ENCODE assay signal across 14 cellular contexts in the genomic region with DNA sequence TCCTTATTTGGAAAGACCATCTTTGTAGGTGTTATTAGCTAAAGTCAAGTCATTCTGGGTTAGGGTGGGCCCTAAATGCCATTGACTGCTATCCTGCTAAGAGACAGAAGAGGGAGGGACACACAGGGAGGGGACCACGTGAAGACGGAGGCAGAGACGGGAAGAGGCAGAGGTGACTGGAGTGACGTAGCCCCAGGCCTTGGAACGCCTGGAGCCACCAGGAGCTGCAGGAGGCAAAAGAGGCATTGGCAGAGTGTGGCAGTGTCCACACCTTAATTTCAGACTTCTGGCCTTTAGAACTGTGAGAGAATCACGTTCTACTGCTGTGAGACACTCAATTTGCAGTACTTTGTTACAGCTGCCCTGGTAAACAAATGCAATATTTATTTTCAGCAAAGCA. TPM values are rescaled to one million over a fixed set of nuclear protein-coding genes. Genes with fewer than 3 reads are reported as not detected.
DNase-seq lines count a peak whose midpoint lies in the region; ATAC-seq, FAIRE-seq and TF ChIP-seq lines count a peak whose summit lies in the region.
"Had no signal": no experiment of that assay in that cellular context is flagged by ENCODE, and none has a peak within 500 bp of the region (broad histone marks: within the 10 kb centered on the region; RNA-seq: fewer than 3 reads in every experiment).

No MANE protein-coding gene starts in this region.

- no peak for ATAC-seq in HG03457 (IDR thresholded peaks at IDR 0.05; ENCODE audit: unreplicated experiment)
- ATAC-seq in HG02870 (IDR thresholded peaks at IDR 0.05; ENCODE audit: unreplicated experiment) = no peak
- ATAC-seq: HCT116 had no signal

- H2BK20ac ChIP-seq in H1 (ENCODE audit: low read length) = no peak overlapping the region

- H3K36me3 Mint-ChIP-seq in CD14-positive monocyte = peaks cover 11 to 19% of the 10 kb centered on the region in 2 donors
- H3K36me3 Mint-ChIP-seq: CD4-positive, CD25-positive, alpha-beta regulatory T cell had no signal

- no peak overlapping the region for H3K18ac ChIP-seq in H1 (ENCODE audit: extremely low read depth, low read length)

- peak overlapping the region; percentile 44; the same call in 1 of the 2 replicates for H2BK5ac ChIP-seq in H1 (ENCODE audit: low read depth, low read length)

- H3K4me1 Mint-ChIP-seq in CD14-positive monocyte = peaks cover 21% of the 10 kb centered on the region

- H3K14ac ChIP-seq in H1 (ENCODE audit: insufficient read length) = no peak overlapping the region

- no peak overlapping the region for H2BK12ac ChIP-seq in H1 (ENCODE audit: low read depth, low read length)

- H3K27me3 ChIP-seq in H1 (replicated peaks in 1 of 4; ENCODE audit: control insufficient read depth in 3 of 4, extremely low read depth in 1 of 4, insufficient read depth in 3 of 4, low read length in 3 of 4) = no peaks in the 10 kb centered on the region
- H3K27me3 ChIP-seq in neutrophil = no peaks in the 10 kb centered on the region
- H3K27me3 ChIP-seq: BE2C had no signal

- TF ChIP-seq RAD21 in H1 (IDR thresholded peaks at IDR 0.05 in 1 of 2, conservative IDR thresholded peaks at IDR 0.05 in 1 of 2; ENCODE audit: low read depth in 2 of 2, low read length in 2 of 2) = no peak

- peaks cover 0 to 3% (median 0%) of the 10 kb centered on the region in 7 donors for H3K9me3 Mint-ChIP-seq in CD14-positive monocyte
- H3K9me3 Mint-ChIP-seq: CD4-positive, CD25-positive, alpha-beta regulatory T cell had no signal

- CTCF ChIA-PET in H1 (lab: Charles Lee; ENCODE audit: partially characterized antibody) = interaction anchor here (0.6 to 10.2 kb wide), 7 partner anchors 10 to 516 kb away, joined by 3 to 65 read pairs (median 4); partner anchors contain the start of genes AFMID and TK1

- H4K91ac ChIP-seq in H1 (replicated peaks; ENCODE audit: insufficient read length, low read length) = no peak overlapping the region

- H3K27me3 Mint-ChIP-seq in CD14-positive monocyte (ENCODE audit: low read depth in 3 of 3) = no peaks in the 10 kb centered on the region
- H3K27me3 Mint-ChIP-seq: CD4-positive, CD25-positive, alpha-beta regulatory T cell had no signal

- no peak overlapping the region for H2BK120ac ChIP-seq in H1 (replicated peaks; ENCODE audit: low read depth, low read length)

- no peak overlapping the region for H2BK15ac ChIP-seq in H1 (ENCODE audit: low read length)

- H3K4ac ChIP-seq in H1 (replicated peaks; ENCODE audit: insufficient read length, low read depth, low read length) = no peak overlapping the region

- peaks cover 2 to 5% of the 10 kb centered on the region in 2 experiments for H4K20me1 ChIP-seq in H1 (replicated peaks in 1 of 2; ENCODE audit: control insufficient read depth in 1 of 2, insufficient read depth in 2 of 2, low read length in 2 of 2)

- H2AK5ac ChIP-seq in H1 (ENCODE audit: low read depth, low read length) = no peak overlapping the region

- no peaks in the 10 kb centered on the region for H3K9me3 ChIP-seq in H1 (ENCODE audit: insufficient read depth in 2 of 2, low read depth in 1 of 2, low read length in 1 of 2)
- no peaks in the 10 kb centered on the region for H3K9me3 ChIP-seq in neutrophil
- H3K9me3 ChIP-seq: BE2C had no signal

- H3K27ac ChIP-seq in H1 (ENCODE audit: low read depth, low read length) (peak overlapping the region; percentile 52; the same call in 1 of the 2 replicates), neutrophil (peak overlapping the region; percentile 97)

- no peak overlapping the region for H3K4me3 Mint-ChIP-seq in CD14-positive monocyte
- H3K4me3 Mint-ChIP-seq: CD4-positive, CD25-positive, alpha-beta regulatory T cell had no signal

- no peak overlapping the region for H4K5ac ChIP-seq in H1 (ENCODE audit: insufficient read length, low read depth, low read length)

- no peak for FAIRE-seq in H1 (lab: Jason Lieb, UNC)
- FAIRE-seq: A204.1 had no signal

- no peak for TF ChIP-seq EP300 in H1 (IDR thresholded peaks at IDR 0.05; ENCODE audit: borderline replicate concordance in 1 of 2, low read depth in 2 of 2, low read length in 2 of 2)

- peak overlapping the region; percentile 95 to 99 (median 98) for H3K27ac Mint-ChIP-seq in CD14-positive monocyte
- H3K27ac Mint-ChIP-seq: CD4-positive, CD25-positive, alpha-beta regulatory T cell had no signal

- no peak overlapping the region for H3K23ac ChIP-seq in H1 (ENCODE audit: insufficient read length)

- H3K56ac ChIP-seq in H1 (replicated peaks; ENCODE audit: insufficient read length, low read depth, low read length) = no peak overlapping the region

- H3K36me3 ChIP-seq in H1 (ENCODE audit: control insufficient read depth in 2 of 4, insufficient read depth in 4 of 4, low read length in 3 of 4) (peaks cover 0 to 18% (median 1%) of the 10 kb centered on the region in 4 experiments; a peak in 4 of 8 replicates), neutrophil (no peaks in the 10 kb centered on the region)

- 85% methylated on average over 6 of the region's 6 CpGs; no CpG with 5 or more reads in 1 of the 2 experiments for WGBS in H1 (ENCODE audit: extremely low coverage in 1 of 2, insufficient coverage in 1 of 2, insufficient read length in 1 of 2, insufficient replicate concordance in 2 of 2, low coverage in 1 of 2, low lambda C conversion rate in 2 of 2, missing lambda C conversion rate in 1 of 2), 2 experiments

- no peak overlapping the region for H3K9ac ChIP-seq in H1 (replicated peaks in 1 of 4; ENCODE audit: extremely low read depth in 1 of 4, low read depth in 3 of 4, low read length in 3 of 4)

- H3K79me1 ChIP-seq in H1 (ENCODE audit: low read depth, low read length) = 0 out of 2 replicates have a peak, but pooled peaks cover 3% of the 10 kb centered on the region

- TF ChIP-seq CTCF in CD14-positive monocyte (IDR thresholded peaks at IDR 0.05) (no peak), H1 (IDR thresholded peaks at IDR 0.05; ENCODE audit: control extremely low read depth in 1 of 3, insufficient read depth in 1 of 3, low read depth in 1 of 3, low read length in 3 of 3) (no peak), neutrophil (IDR thresholded peaks at IDR 0.05) (no peak)

- POLR2A ChIA-PET in H1 (lab: Charles Lee; ENCODE audit: partially characterized antibody) = interaction anchor here (0.6 to 2.2 kb wide), 12 partner anchors 9 to 606 kb away, joined by 3 to 15 read pairs (median 3); partner anchors contain the start of genes AFMID, BIRC5 and TK1

- no peak overlapping the region for H4K8ac ChIP-seq in H1 (ENCODE audit: extremely low read depth, insufficient read depth, low read length)

- H3K23me2 ChIP-seq in H1 (ENCODE audit: low read depth, low read length) = no peaks in the 10 kb centered on the region

- intact Hi-C loops in CD14-positive monocyte (cut with micrococcal nuclease) = no loop called here

- DNase-seq in CD14-positive monocyte (ENCODE audit: low spot score) (no peak), H1 (ENCODE audit: low read depth in 1 of 2, low spot score in 2 of 2) (no peak), AML-193 (lab: John Stamatoyannopoulos, UW) (no peak)
- no peak for DNase-seq in activated CD4-positive, alpha-beta T cell treated with anti-CD3 and anti-CD28 coated beads for 1 hour
- DNase-seq: BE2C; CD4-positive, CD25-positive, alpha-beta regulatory T cell; DMS53 had no signal

- TF ChIP-seq POLR2A in H1 (IDR thresholded peaks at IDR 0.05; ENCODE audit: control extremely low read depth in 1 of 2, low read depth in 2 of 2, low read length in 2 of 2) = no peak

- H2AFZ ChIP-seq in H1 (ENCODE audit: low read length) = no peak overlapping the region

- no peak overlapping the region for H3K4me2 ChIP-seq in H1 (ENCODE audit: insufficient read depth in 1 of 2, low read depth in 2 of 2, low read length in 2 of 2)

- no peaks in the 10 kb centered on the region; a peak in 1 of 4 replicates for H3K79me2 ChIP-seq in H1 (ENCODE audit: control insufficient read depth in 1 of 2, insufficient read depth in 2 of 2, low read length in 2 of 2)

- H3K4me3 ChIP-seq in H1 (ENCODE audit: extremely low read depth in 1 of 4, insufficient read depth in 2 of 4, low read depth in 3 of 4, low read length in 4 of 4) (no peak overlapping the region), neutrophil (ENCODE audit: low read depth in 1 of 2, low read length in 1 of 2) (no peak overlapping the region)

- H3K4me1 ChIP-seq in H1 (replicated peaks in 1 of 4; ENCODE audit: control insufficient read depth in 3 of 4, insufficient read depth in 4 of 4, low read length in 3 of 4) = peaks cover 0 to 11% (median 4%) of the 10 kb centered on the region in 4 experiments; a peak in 5 of 7 replicates
- peaks cover 20 to 23% of the 10 kb centered on the region in 2 experiments for H3K4me1 ChIP-seq in neutrophil (ENCODE audit: control insufficient read depth in 1 of 2, insufficient read depth in 1 of 2, low read depth in 1 of 2, low read length in 1 of 2)
- H3K4me1 ChIP-seq: BE2C had no signal

RNA-seq across cellular contexts. Expression of gene AFMID, which starts 13.3 kb away (rescaled TPM):
- polyA plus RNA-seq in CD14-positive monocyte = 10 to 100 TPM in 1 of 2 donors, 1 to 10 TPM in 1; 7.1 to 14.2 TPM
- total RNA-seq in H1 (2021; fragmentation: NEBNext Ultra II Directional; extraction: Animal tissue kit (Norgen Biotek cat#: 25700)) = 53.0 and 54.8 TPM in 2 replicates
- polyA plus RNA-seq in H1 (2011; rRNA removed) = 49.0 and 61.6 TPM in 2 replicates
- 63.2 TPM for polyA plus RNA-seq in H1 (2011; cell fraction: cytosol; rRNA removed)
- polyA plus RNA-seq in H1 (2011; cell fraction: nucleus; rRNA removed) = 58.5 TPM
- polyA plus RNA-seq in H1 (2012, experiment 1 of 2) = 47.6 to 75.1 TPM (median 68.4 TPM) in 4 replicates
- polyA plus RNA-seq in H1 (2012, experiment 2 of 2) = 91.1 TPM
- polyA plus RNA-seq in H1 (2013, experiment 1 of 2) = 40.1 TPM
- polyA plus RNA-seq in H1 (2013, experiment 2 of 2) = 39.2 TPM
- polyA minus RNA-seq in H1 (2011; rRNA and poly(A)+ RNA removed) = 55.5 and 83.5 TPM in 2 replicates
- 30.7 TPM for polyA minus RNA-seq in H1 (2011; cell fraction: cytosol; rRNA and poly(A)+ RNA removed)
- polyA minus RNA-seq in H1 (2011; cell fraction: nucleus; rRNA and poly(A)+ RNA removed) = 42.0 TPM

RNA-seq across cellular contexts. Expression of gene TK1, which starts 13.6 kb away (rescaled TPM):
- polyA plus RNA-seq in CD14-positive monocyte = 1 to 10 TPM; 1.4 to 2.0 TPM
- 66.9 and 76.5 TPM in 2 replicates for total RNA-seq in H1 (2021; fragmentation: NEBNext Ultra II Directional; extraction: Animal tissue kit (Norgen Biotek cat#: 25700))
- 147 and 170 TPM in 2 replicates for polyA plus RNA-seq in H1 (2011; rRNA removed)
- polyA plus RNA-seq in H1 (2011; cell fraction: cytosol; rRNA removed) = 150 TPM
- polyA plus RNA-seq in H1 (2011; cell fraction: nucleus; rRNA removed) = 168 TPM
- 50.8 to 96.9 TPM (median 88.1 TPM) in 4 replicates for polyA plus RNA-seq in H1 (2012, experiment 1 of 2)
- polyA plus RNA-seq in H1 (2012, experiment 2 of 2) = 148 TPM
- polyA plus RNA-seq in H1 (2013, experiment 1 of 2) = 57.7 TPM
- polyA plus RNA-seq in H1 (2013, experiment 2 of 2) = 54.1 TPM
- 110 and 113 TPM in 2 replicates for polyA minus RNA-seq in H1 (2011; rRNA and poly(A)+ RNA removed)
- 54.3 TPM for polyA minus RNA-seq in H1 (2011; cell fraction: cytosol; rRNA and poly(A)+ RNA removed)
- 42.3 TPM for polyA minus RNA-seq in H1 (2011; cell fraction: nucleus; rRNA and poly(A)+ RNA removed)

RNA-seq across cellular contexts. Expression of gene BIRC5, which starts 13.6 kb away (rescaled TPM):
- polyA plus RNA-seq in CD14-positive monocyte (not detected), H1 (2011; rRNA removed) (42.2 and 48.8 TPM in 2 replicates)
- 106 and 108 TPM in 2 replicates for total RNA-seq in H1 (2021; fragmentation: NEBNext Ultra II Directional; extraction: Animal tissue kit (Norgen Biotek cat#: 25700))
- 53.5 TPM for polyA plus RNA-seq in H1 (2011; cell fraction: cytosol; rRNA removed)
- 78.0 TPM for polyA plus RNA-seq in H1 (2011; cell fraction: nucleus; rRNA removed)
- 58.7 to 71.7 TPM (median 68.1 TPM) in 4 replicates for polyA plus RNA-seq in H1 (2012, experiment 1 of 2)
- polyA plus RNA-seq in H1 (2012, experiment 2 of 2) = 111 TPM
- 64.6 TPM for polyA plus RNA-seq in H1 (2013, experiment 1 of 2)
- 66.0 TPM for polyA plus RNA-seq in H1 (2013, experiment 2 of 2)
- polyA minus RNA-seq in H1 (2011; rRNA and poly(A)+ RNA removed) = 39.6 and 46.5 TPM in 2 replicates
- polyA minus RNA-seq in H1 (2011; cell fraction: cytosol; rRNA and poly(A)+ RNA removed) = 43.1 TPM
- polyA minus RNA-seq in H1 (2011; cell fraction: nucleus; rRNA and poly(A)+ RNA removed) = 41.5 TPM

RNA-seq across cellular contexts. Expression of gene TMEM235, which starts 31.0 kb away (rescaled TPM):
- not detected for polyA plus RNA-seq in CD14-positive monocyte
- total RNA-seq in H1 (2021; fragmentation: NEBNext Ultra II Directional; extraction: Animal tissue kit (Norgen Biotek cat#: 25700)) = 0.15 TPM in 1 of 2 replicates, not detected in the other
- polyA plus RNA-seq in H1 (2011; rRNA removed) = 0.05 and 0.14 TPM in 2 replicates
- polyA plus RNA-seq in H1 (2011; cell fraction: cytosol; rRNA removed) = 0.17 TPM
- 0.68 TPM for polyA plus RNA-seq in H1 (2011; cell fraction: nucleus; rRNA removed)
- 0.13 to 0.36 TPM (median 0.23 TPM) in 4 replicates for polyA plus RNA-seq in H1 (2012, experiment 1 of 2)
- polyA plus RNA-seq in H1 (2012, experiment 2 of 2) = not detected
- 0.02 TPM for polyA plus RNA-seq in H1 (2013, experiment 1 of 2)
- not detected for polyA plus RNA-seq in H1 (2013, experiment 2 of 2)
- polyA minus RNA-seq in H1 (2011; rRNA and poly(A)+ RNA removed) = not detected in 2 replicates
- not detected for polyA minus RNA-seq in H1 (2011; cell fraction: cytosol; rRNA and poly(A)+ RNA removed)
- not detected for polyA minus RNA-seq in H1 (2011; cell fraction: nucleus; rRNA and poly(A)+ RNA removed)
- total RNA-seq: CD4-positive, CD25-positive, alpha-beta regulatory T cell; H4; HT1080 had no signal
- polyA plus RNA-seq: CD4-positive, CD25-positive, alpha-beta regulatory T cell had no signal

RNA-seq across cellular contexts. Expression of gene SYNGR2, which starts 32.1 kb away (rescaled TPM):
- 100 to 1,000 TPM; 350 to 402 TPM for polyA plus RNA-seq in CD14-positive monocyte
- total RNA-seq in H1 (2021; fragmentation: NEBNext Ultra II Directional; extraction: Animal tissue kit (Norgen Biotek cat#: 25700)) = 48.4 and 50.0 TPM in 2 replicates
- polyA plus RNA-seq in H1 (2011; rRNA removed) = 139 and 209 TPM in 2 replicates
- polyA plus RNA-seq in H1 (2011; cell fraction: cytosol; rRNA removed) = 92.9 TPM
- polyA plus RNA-seq in H1 (2011; cell fraction: nucleus; rRNA removed) = 102 TPM
- polyA plus RNA-seq in H1 (2012, experiment 1 of 2) = 32.5 to 57.4 TPM (median 51.2 TPM) in 4 replicates
- polyA plus RNA-seq in H1 (2012, experiment 2 of 2) = 37.5 TPM
- 42.0 TPM for polyA plus RNA-seq in H1 (2013, experiment 1 of 2)
- 51.5 TPM for polyA plus RNA-seq in H1 (2013, experiment 2 of 2)
- polyA minus RNA-seq in H1 (2011; rRNA and poly(A)+ RNA removed) = 53.5 and 79.1 TPM in 2 replicates
- polyA minus RNA-seq in H1 (2011; cell fraction: cytosol; rRNA and poly(A)+ RNA removed) = 28.6 TPM
- 27.7 TPM for polyA minus RNA-seq in H1 (2011; cell fraction: nucleus; rRNA and poly(A)+ RNA removed)

Comparison
In these comparisons a context has a peak if more than half of its experiments do, and no peak if none do; other contexts are left out.
1. RNA of gene TK1, which starts 13.6 kb away (polyA plus RNA-seq): 50.8 to 170 TPM in H1; 1.4 to 2.0 TPM in CD14-positive monocyte; every median in the first group is over 10 times any median in the second.
2. RNA of gene BIRC5, which starts 13.6 kb away (polyA plus RNA-seq): 42.2 to 111 TPM in H1; not detected in CD14-positive monocyte; every median in the first group is over 10 times any median in the second.